Comparison of ENCODE assay signal across 27 cellular contexts in genomic region chr1:161091796-161092507, GRCh38. TPM values are rescaled to one million over a fixed set of nuclear protein-coding genes. Genes with fewer than 3 reads are reported as not detected.
DNase-seq lines count a peak whose midpoint lies in the region; ATAC-seq, FAIRE-seq and TF ChIP-seq lines count a peak whose summit lies in the region.
"Had no signal": no experiment of that assay in that cellular context is flagged by ENCODE, and none has a peak within 500 bp of the region (broad histone marks: within the 10 kb centered on the region; RNA-seq: fewer than 3 reads in every experiment).

No MANE protein-coding gene starts in this region.

- ATAC-seq in A549: no peak
- no peak for ATAC-seq in T-helper 17 cell
- ATAC-seq: gastrocnemius medialis, GM23338, right cardiac atrium had no signal

- H3K27ac Mint-ChIP-seq in neural progenitor cell (peak overlapping the region; percentile 23), HFFc6 (no peak overlapping the region), T-helper 17 cell (no peak overlapping the region)
- H3K27ac Mint-ChIP-seq: GM23338, immature natural killer cell had no signal

- H2AFZ ChIP-seq in PC-9: no peak overlapping the region
- H2AFZ ChIP-seq in neural progenitor cell (replicated peaks): no peak overlapping the region
- H2AFZ ChIP-seq: GM23338 had no signal

- no peak overlapping the region for H3K4me3 Mint-ChIP-seq in neural progenitor cell
- H3K4me3 Mint-ChIP-seq in HFFc6: no peak overlapping the region
- H3K4me3 Mint-ChIP-seq in T-helper 17 cell: no peak overlapping the region
- H3K4me3 Mint-ChIP-seq: activated CD8-positive, alpha-beta memory T cell treated with anti-CD3 and anti-CD28 coated beads, Interleukin-2, amount 10 ng/mL, durations not matched to agents 7 days and 5 days; GM23338; immature natural killer cell had no signal

- no peaks in the 10 kb centered on the region for H3K36me3 Mint-ChIP-seq in neural progenitor cell
- no peaks in the 10 kb centered on the region for H3K36me3 Mint-ChIP-seq in HFFc6 (ENCODE audit: low read depth)
- H3K36me3 Mint-ChIP-seq in T-helper 17 cell (ENCODE audit: low read depth): no peaks in the 10 kb centered on the region
- H3K36me3 Mint-ChIP-seq: activated CD8-positive, alpha-beta memory T cell treated with anti-CD3 and anti-CD28 coated beads, Interleukin-2, amount 10 ng/mL, durations not matched to agents 7 days and 5 days; activated naive CD4-positive, alpha-beta T cell treated with anti-CD3 and anti-CD28 coated beads, Interleukin-2, amount 50 U/mL, for 24 hours; immature natural killer cell had no signal

- DNase-seq in A549 (ENCODE audit: low read depth in 1 of 2, low spot score in 1 of 2): no peak
- no peak for DNase-seq in PC-9
- DNase-seq in epithelial cell of prostate (ENCODE audit: low read depth, low spot score): no peak
- DNase-seq in neural progenitor cell (ENCODE audit: low spot score): no peak
- DNase-seq in HFFc6: no peak
- DNase-seq in T-helper 17 cell: no peak
- no peak for DNase-seq in dorsolateral prefrontal cortex
- no peak for DNase-seq in HPDE6-E6E7 (ENCODE audit: extremely low spot score)
- DNase-seq: BE2C, cerebellar nuclear complex, DMS79, gastrocnemius medialis, hippocampal formation, immature natural killer cell, KBM-7, left ventricle myocardium inferior, NCI-H146, NCI-H526, right cardiac atrium had no signal

- peaks cover 17% of the 10 kb centered on the region for H3F3A ChIP-seq in PC-9 (ENCODE audit: insufficient read depth, low read depth)
- no peaks in the 10 kb centered on the region for H3F3A ChIP-seq in neural progenitor cell (ENCODE audit: low read depth)

- intact Hi-C loops in PC-9 (cut with micrococcal nuclease; ENCODE audit: unreplicated experiment): no loop called here
- intact Hi-C loops in dorsolateral prefrontal cortex (cut with DNase I): loop anchor here in 1 of 2 donors (10.0 kb wide), 1 partner anchor 97 kb away; no protein-coding TSS in a partner anchor

- H3K4me3 ChIP-seq in A549 (no peak overlapping the region), PC-9 (no peak overlapping the region), neural progenitor cell (no peak overlapping the region), dorsolateral prefrontal cortex (no peak overlapping the region)
- H3K4me3 ChIP-seq: gastrocnemius medialis, GM23338, left ventricle myocardium inferior, SK-N-MC had no signal

- no peaks in the 10 kb centered on the region for H3K9me3 Mint-ChIP-seq in neural progenitor cell
- H3K9me3 Mint-ChIP-seq in HFFc6: no peaks in the 10 kb centered on the region
- H3K9me3 Mint-ChIP-seq: activated naive CD4-positive, alpha-beta T cell treated with anti-CD3 and anti-CD28 coated beads, Interleukin-2, amount 50 U/mL, for 24 hours; GM23338; immature natural killer cell had no signal

- H3K79me2 ChIP-seq in PC-9 (ENCODE audit: low read depth): peaks cover 21% of the 10 kb centered on the region
- no peaks in the 10 kb centered on the region for H3K79me2 ChIP-seq in neural progenitor cell (ENCODE audit: low read depth)

- no peak overlapping the region for H3K9ac ChIP-seq in neural progenitor cell

- H3K27me3 Mint-ChIP-seq in neural progenitor cell (ENCODE audit: insufficient read depth, low read depth): peaks cover 5% of the 10 kb centered on the region
- H3K27me3 Mint-ChIP-seq in HFFc6 (ENCODE audit: insufficient read depth): peaks cover 2% of the 10 kb centered on the region; the same call in 1 of the 2 replicates
- H3K27me3 Mint-ChIP-seq in T-helper 17 cell: no peaks in the 10 kb centered on the region
- H3K27me3 Mint-ChIP-seq: activated CD8-positive, alpha-beta memory T cell treated with anti-CD3 and anti-CD28 coated beads, Interleukin-2, amount 10 ng/mL, durations not matched to agents 7 days and 5 days; activated naive CD4-positive, alpha-beta T cell treated with anti-CD3 and anti-CD28 coated beads, Interleukin-2, amount 50 U/mL, for 24 hours had no signal

- no peak for TF ChIP-seq RAD21 in A549 (conservative IDR thresholded peaks at IDR 0.05 in 1 of 2, IDR thresholded peaks at IDR 0.05 in 1 of 2)

- no TSS peak for BruUV-seq in PC-9 (replicated peaks; lab: Mats Ljungman, UMichigan)

- H3K4me1 ChIP-seq in A549: peaks cover 30% of the 10 kb centered on the region
- H3K4me1 ChIP-seq in PC-9 (replicated peaks; ENCODE audit: insufficient read depth): peaks cover 71% of the 10 kb centered on the region
- no peaks in the 10 kb centered on the region for H3K4me1 ChIP-seq in neural progenitor cell
- H3K4me1 ChIP-seq: BE2C had no signal

- TF ChIP-seq CTCF in A549 (IDR thresholded peaks at IDR 0.05) (no peak), PC-9 (conservative IDR thresholded peaks at IDR 0.05) (no peak), neural progenitor cell (IDR thresholded peaks at IDR 0.05) (no peak), HFFc6 (IDR thresholded peaks at IDR 0.05) (no peak), dorsolateral prefrontal cortex (IDR thresholded peaks at IDR 0.05 in 54 of 56, conservative IDR thresholded peaks at IDR 0.05 in 2 of 56; ENCODE audit: low read depth in 1 of 56, partially characterized antibody in 56 of 56) (no peak)

- H3K4me1 Mint-ChIP-seq in neural progenitor cell (no peaks in the 10 kb centered on the region), HFFc6 (ENCODE audit: low read depth) (peaks cover 49% of the 10 kb centered on the region), T-helper 17 cell (peaks cover 10% of the 10 kb centered on the region)

- CTCF ChIA-PET in A549 (lab: Yijun Ruan, JAX): interaction anchor here (0.9 to 9.7 kb wide), 4 partner anchors 19 to 72 kb away, joined by 3 to 319 read pairs (median 39); partner anchors contain the start of gene ARHGAP30
- CTCF ChIA-PET in PC-9 (lab: Charles Lee): no interaction called here

- H3K4me2 ChIP-seq in A549: peak overlapping the region; percentile 40; the same call in 1 of the 3 replicates
- H3K4me2 ChIP-seq in PC-9: peak overlapping the region; percentile 50
- no peak overlapping the region for H3K4me2 ChIP-seq in neural progenitor cell
- H3K4me2 ChIP-seq: GM23338 had no signal

- H3K27ac ChIP-seq in A549 (peak overlapping the region; percentile 24 to 76; a peak in 5 of 6 replicates), PC-9 (no peak overlapping the region; the same call in 1 of the 2 replicates), epithelial cell of prostate (peak overlapping the region; percentile 53), neural progenitor cell (no peak overlapping the region), dorsolateral prefrontal cortex (no peak overlapping the region)
- H3K27ac ChIP-seq: gastrocnemius medialis, left ventricle myocardium inferior, RWPE1, SK-N-MC had no signal

- H3K36me3 ChIP-seq in PC-9 (ENCODE audit: low read depth) (no peaks in the 10 kb centered on the region), neural progenitor cell (no peaks in the 10 kb centered on the region)
- H3K36me3 ChIP-seq: BE2C, gastrocnemius medialis, left ventricle myocardium inferior had no signal

- FAIRE-seq in A549 (lab: Jason Lieb, UNC): no peak
- FAIRE-seq: GM18507 had no signal

- no peaks in the 10 kb centered on the region for H3K9me2 ChIP-seq in PC-9 (ENCODE audit: insufficient read depth)

- POLR2A ChIA-PET in A549 (lab: Yijun Ruan, JAX) (interaction anchor here (1.2 kb wide), 1 partner anchor 46 kb away, joined by 7 read pairs; the partner anchor contains the start of gene USF1), PC-9 (lab: Charles Lee; ENCODE audit: unreplicated experiment) (interaction anchor here (0.8 kb wide), 1 partner anchor 46 kb away, joined by 5 read pairs; the partner anchor contains the start of gene USF1)

- H3K9me3 ChIP-seq in A549 (no peaks in the 10 kb centered on the region), PC-9 (ENCODE audit: insufficient read depth, low read depth) (no peaks in the 10 kb centered on the region), neural progenitor cell (ENCODE audit: low read depth) (no peaks in the 10 kb centered on the region), T-helper 17 cell (ENCODE audit: control insufficient read depth, low read length, poor library complexity, severe bottlenecking) (no peaks in the 10 kb centered on the region)
- H3K9me3 ChIP-seq: BE2C, gastrocnemius medialis, left ventricle myocardium inferior had no signal

- 81% methylated on average over 7 of the region's 7 CpGs for whole genome bisulfite sequencing in A549 (ENCODE audit: missing lambda C conversion rate)

- no peaks in the 10 kb centered on the region for H4K20me1 ChIP-seq in PC-9 (ENCODE audit: insufficient read depth)
- H4K20me1 ChIP-seq in neural progenitor cell (ENCODE audit: low read depth): no peaks in the 10 kb centered on the region

- no peak for TF ChIP-seq POLR2A in A549 (IDR thresholded peaks at IDR 0.05; ENCODE audit: low read length)

- H3K27me3 ChIP-seq in PC-9 (ENCODE audit: insufficient read depth, low read depth) (no peaks in the 10 kb centered on the region), neural progenitor cell (no peaks in the 10 kb centered on the region), dorsolateral prefrontal cortex (no peaks in the 10 kb centered on the region)
- H3K27me3 ChIP-seq: BE2C, gastrocnemius medialis had no signal

- TF ChIP-seq EP300 in A549 (IDR thresholded peaks at IDR 0.05): no peak

RNA-seq across cellular contexts. Expression of gene NECTIN4, which starts 2.6 kb away (rescaled TPM):
- polyA plus RNA-seq in A549 (2011; rRNA removed) (3.1 and 4.3 TPM in 2 replicates), A549 (2017; fragmentation: RNase III; extraction: RNeasy Plus Mini Kit Qiagen cat#74134 plus additional on column Dnase treatment) (1.3 to 1.8 TPM (median 1.5 TPM) in 3 replicates)
- polyA plus RNA-seq in A549 (2012; cell fraction: cytosol; rRNA removed): 2.1 and 2.5 TPM in 2 replicates
- polyA plus RNA-seq in A549 (2012; cell fraction: nucleus; rRNA removed): 2.1 and 3.4 TPM in 2 replicates
- polyA minus RNA-seq in A549 (2011; rRNA and poly(A)+ RNA removed): 9.2 and 10.7 TPM in 2 replicates
- total RNA-seq in PC-9 (2021) (8.8 and 9.0 TPM in 2 replicates), neural progenitor cell (ENCODE audit: low replicate concordance) (0.06 TPM in 1 of 2 replicates, not detected in the other), T-helper 17 cell (not detected), dorsolateral prefrontal cortex (1 to 10 TPM in 1 of 120 experiments, under 1 TPM in 3, not detected in 116; 0.14 to 1.1 (median 0.23) TPM)
- total RNA-seq in HFFc6 (2021; fragmentation: NEBNext Ultra II Directional; extraction: Animal tissue kit (Norgen Biotek cat#: 25700)): under 1 TPM in 2 of 6 experiments, not detected in 4; 0.09 to 0.14 TPM
- total RNA-seq: gastrocnemius medialis, GM23338, left ventricle myocardium inferior, right cardiac atrium had no signal
- polyA plus RNA-seq: immature natural killer cell, neural cell had no signal

RNA-seq across cellular contexts. Expression of gene KLHDC9, which starts 6.2 kb away (rescaled TPM):
- polyA plus RNA-seq in A549 (2011; rRNA removed): 3.6 and 4.6 TPM in 2 replicates
- polyA plus RNA-seq in A549 (2012; cell fraction: cytosol; rRNA removed): 1.9 and 2.3 TPM in 2 replicates
- polyA plus RNA-seq in A549 (2012; cell fraction: nucleus; rRNA removed): 2.8 and 3.9 TPM in 2 replicates
- polyA plus RNA-seq in A549 (2017; fragmentation: RNase III; extraction: RNeasy Plus Mini Kit Qiagen cat#74134 plus additional on column Dnase treatment): 0.93 to 2.0 TPM (median 1.2 TPM) in 3 replicates
- 0.70 and 2.2 TPM in 2 replicates for polyA minus RNA-seq in A549 (2011; rRNA and poly(A)+ RNA removed)
- total RNA-seq in PC-9 (2021): 5.6 and 7.4 TPM in 2 replicates
- total RNA-seq in neural progenitor cell (ENCODE audit: low replicate concordance): 12.6 and 22.6 TPM in 2 replicates
- total RNA-seq in HFFc6 (2021; fragmentation: NEBNext Ultra II Directional; extraction: Animal tissue kit (Norgen Biotek cat#: 25700)): 1 to 10 TPM; 1.3 to 2.7 (median 2.1) TPM
- total RNA-seq in T-helper 17 cell: under 1 TPM in 1 of 2 donors, not detected in 1; 0.57 TPM
- total RNA-seq in dorsolateral prefrontal cortex: 10 to 100 TPM; 15.1 to 54.9 (median 36.9) TPM
- total RNA-seq: mononuclear cell had no signal

RNA-seq across cellular contexts. Expression of gene ARHGAP30, which starts 22.3 kb away (rescaled TPM):
- 0.06 and 0.08 TPM in 2 replicates for polyA plus RNA-seq in A549 (2011; rRNA removed)
- polyA plus RNA-seq in A549 (2012; cell fraction: cytosol; rRNA removed): 0.04 and 0.06 TPM in 2 replicates
- polyA plus RNA-seq in A549 (2012; cell fraction: nucleus; rRNA removed): 0.37 and 0.89 TPM in 2 replicates
- polyA plus RNA-seq in A549 (2017; fragmentation: RNase III; extraction: RNeasy Plus Mini Kit Qiagen cat#74134 plus additional on column Dnase treatment): 0.09 to 0.13 TPM (median 0.13 TPM) in 3 replicates
- polyA minus RNA-seq in A549 (2011; rRNA and poly(A)+ RNA removed): 0.05 TPM in 1 of 2 replicates, not detected in the other
- total RNA-seq in PC-9 (2021): 0.46 and 0.65 TPM in 2 replicates
- total RNA-seq in neural progenitor cell (ENCODE audit: low replicate concordance): 0.06 TPM in 1 of 2 replicates, not detected in the other
- not detected for total RNA-seq in HFFc6 (2021; fragmentation: NEBNext Ultra II Directional; extraction: Animal tissue kit (Norgen Biotek cat#: 25700))
- total RNA-seq in T-helper 17 cell: 100 to 1,000 TPM; 156 to 189 TPM
- 10 to 100 TPM in 1 of 120 experiments, 1 to 10 TPM in 116, under 1 TPM in 3; 0.67 to 13.9 (median 3.2) TPM for total RNA-seq in dorsolateral prefrontal cortex
- total RNA-seq: GM23338 had no signal
- polyA plus RNA-seq: neural cell had no signal

RNA-seq across cellular contexts. Expression of gene PFDN2, which starts 25.9 kb away (rescaled TPM):
- polyA plus RNA-seq in A549 (2011; rRNA removed): 106 and 187 TPM in 2 replicates
- polyA plus RNA-seq in A549 (2012; cell fraction: cytosol; rRNA removed): 142 and 276 TPM in 2 replicates
- polyA plus RNA-seq in A549 (2012; cell fraction: nucleus; rRNA removed): 43.9 and 64.9 TPM in 2 replicates
- 179 to 203 TPM (median 187 TPM) in 3 replicates for polyA plus RNA-seq in A549 (2017; fragmentation: RNase III; extraction: RNeasy Plus Mini Kit Qiagen cat#74134 plus additional on column Dnase treatment)
- polyA minus RNA-seq in A549 (2011; rRNA and poly(A)+ RNA removed): 14.6 and 21.9 TPM in 2 replicates
- 68.2 and 74.4 TPM in 2 replicates for total RNA-seq in PC-9 (2021)
- total RNA-seq in neural progenitor cell (ENCODE audit: low replicate concordance): 57.6 and 74.1 TPM in 2 replicates
- total RNA-seq in HFFc6 (2021; fragmentation: NEBNext Ultra II Directional; extraction: Animal tissue kit (Norgen Biotek cat#: 25700)): 100 to 1,000 TPM in 2 of 6 experiments, 10 to 100 TPM in 4; 77.4 to 114 (median 92.8) TPM
- 10 to 100 TPM; 34.5 to 37.1 TPM for total RNA-seq in T-helper 17 cell
- total RNA-seq in dorsolateral prefrontal cortex: 100 to 1,000 TPM in 3 of 120 experiments, 10 to 100 TPM in 117; 50.1 to 108 (median 72.3) TPM

RNA-seq across cellular contexts. Expression of gene NIT1, which starts 26.0 kb away (rescaled TPM):
- 29.9 and 38.6 TPM in 2 replicates for polyA plus RNA-seq in A549 (2011; rRNA removed)
- 34.9 and 45.5 TPM in 2 replicates for polyA plus RNA-seq in A549 (2012; cell fraction: cytosol; rRNA removed)
- polyA plus RNA-seq in A549 (2012; cell fraction: nucleus; rRNA removed): 63.1 and 65.0 TPM in 2 replicates
- 44.5 to 49.4 TPM (median 45.8 TPM) in 3 replicates for polyA plus RNA-seq in A549 (2017; fragmentation: RNase III; extraction: RNeasy Plus Mini Kit Qiagen cat#74134 plus additional on column Dnase treatment)
- 59.8 and 69.6 TPM in 2 replicates for polyA minus RNA-seq in A549 (2011; rRNA and poly(A)+ RNA removed)
- 25.9 and 26.8 TPM in 2 replicates for total RNA-seq in PC-9 (2021)
- 39.5 and 46.3 TPM in 2 replicates for total RNA-seq in neural progenitor cell (ENCODE audit: low replicate concordance)
- 10 to 100 TPM; 26.2 to 35.1 (median 32.5) TPM for total RNA-seq in HFFc6 (2021; fragmentation: NEBNext Ultra II Directional; extraction: Animal tissue kit (Norgen Biotek cat#: 25700))
- 10 to 100 TPM; 16.0 to 19.3 TPM for total RNA-seq in T-helper 17 cell
- total RNA-seq in dorsolateral prefrontal cortex: 10 to 100 TPM; 28.2 to 55.3 (median 40.7) TPM

Comparison
In these comparisons a context has a peak if more than half of its experiments do, and no peak if none do; other contexts are left out.
1. H3K27ac ChIP-seq: peak in A549 (2 of 2) and epithelial cell of prostate (single experiment); none in PC-9 (single experiment), neural progenitor cell (single experiment) and dorsolateral prefrontal cortex (0 of 59).
2. RNA of gene ARHGAP30, which starts 22.3 kb away (total RNA-seq): 156 to 189 TPM in T-helper 17 cell; 0.67 to 13.9 TPM in dorsolateral prefrontal cortex, 0.46 to 0.65 TPM in PC-9, not detected in HFFc6 and 0.06 TPM in neural progenitor cell; every median in the first group is over 10 times any median in the second.